Comparison of ENCODE assay signal across 32 cellular contexts in the genomic region with DNA sequence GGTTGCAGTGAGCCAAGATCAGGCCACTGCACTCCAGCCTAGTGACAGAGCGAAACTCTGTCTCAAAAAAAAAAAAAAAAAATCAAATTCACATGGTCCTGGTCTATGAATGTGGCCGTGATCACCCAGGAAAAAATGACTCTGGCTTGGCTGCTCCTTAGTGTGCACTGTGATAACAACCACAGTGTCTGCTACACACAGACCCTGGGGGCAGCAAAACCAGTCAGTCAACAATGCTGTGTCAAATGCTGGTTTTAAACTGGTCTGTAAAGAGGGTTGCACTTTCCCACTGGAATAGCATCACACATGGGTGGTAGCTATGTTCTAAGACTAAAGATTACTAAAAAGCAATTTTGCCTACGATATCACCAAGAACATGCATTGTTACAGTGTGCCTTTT.
"Had no signal": no experiment of that assay in that cellular context is flagged by ENCODE, and none has a peak within 500 bp of the region (broad histone marks: within the 10 kb centered on the region; RNA-seq: fewer than 3 reads in every experiment).

No MANE protein-coding gene starts in this region.

- H3K4me1 Mint-ChIP-seq: nephron progenitor cell; neural crest cell; stimulated activated memory B cell treated with anti-CD40 and anti-IgM and Interleukin-4, amounts not matched to agents 10 μg/mL and 1 μg/mL and 100 μg/mL, for 72 hours; stimulated activated naive CD8-positive, alpha-beta T cell treated with anti-CD3 and anti-CD28 coated beads, Interleukin-15, amount 100 ng/mL, for 72 hours had no signal

- H3K27me3 ChIP-seq: ovary, right lobe of liver, sigmoid colon, suprapubic skin, testis, tibial artery, transverse colon, upper lobe of right lung, vagina had no signal

- H3K9ac ChIP-seq: parathyroid adenoma had no signal

- FAIRE-seq: small intestine, urothelium cell line had no signal

- H3K79me2 ChIP-seq: parathyroid adenoma had no signal

- H3K9me3 ChIP-seq: ovary, psoas muscle, right lobe of liver, sigmoid colon, suprapubic skin, testis, tibial artery, transverse colon, upper lobe of right lung, vagina had no signal

- H3K36me3 ChIP-seq: ovary had no signal

- ATAC-seq: naive thymus-derived CD8-positive, alpha-beta T cell; natural killer cell treated with Interleukin-12 subunit alpha and Interleukin-12 subunit beta and Interleukin-15 and Interleukin-18, amount 100 ng/mL, for 72 hours; psoas muscle; right cardiac atrium; right lobe of liver; stimulated activated memory B cell treated with anti-CD40 and anti-IgM and Interleukin-4, amounts not matched to agents 10 μg/mL and 1 μg/mL and 100 μg/mL, for 72 hours; stimulated activated naive CD8-positive, alpha-beta T cell treated with anti-CD3 and anti-CD28 coated beads, Interleukin-15, amount 100 ng/mL, for 72 hours; stimulated activated naive CD8-positive, alpha-beta T cell treated with anti-CD3 and anti-CD28 coated beads, Interleukin-15, Interleukin-2, amounts not matched to agents 100 U/mL and 50 U/mL, for 24 hours; upper lobe of right lung had no signal

- H3K27ac ChIP-seq: ovary, parathyroid adenoma, psoas muscle, right lobe of liver, sigmoid colon, suprapubic skin, testis, tibial artery, transverse colon, upper lobe of right lung, vagina had no signal

- H3K27ac Mint-ChIP-seq: naive B cell; natural killer cell treated with Interleukin-12 subunit alpha and Interleukin-12 subunit beta and Interleukin-15 and Interleukin-18, amount 100 ng/mL, for 72 hours; nephron progenitor cell; progenitor cell of endocrine pancreas had no signal

- H3K4me3 Mint-ChIP-seq: naive B cell; naive thymus-derived CD8-positive, alpha-beta T cell; natural killer cell treated with Interleukin-12 subunit alpha and Interleukin-12 subunit beta and Interleukin-15 and Interleukin-18, amount 100 ng/mL, for 72 hours; nephron progenitor cell; neural crest cell; stimulated activated memory B cell treated with anti-CD40 and anti-IgM and Interleukin-4, amounts not matched to agents 10 μg/mL and 1 μg/mL and 100 μg/mL, for 72 hours; stimulated activated naive CD8-positive, alpha-beta T cell treated with anti-CD3 and anti-CD28 coated beads, Interleukin-15, amount 100 ng/mL, for 72 hours had no signal

- H3K4me3 ChIP-seq: ovary, psoas muscle, right lobe of liver, sigmoid colon, suprapubic skin, testis, tibial artery, transverse colon, upper lobe of right lung, vagina had no signal

- H3K4me1 ChIP-seq: parathyroid adenoma, psoas muscle, right lobe of liver, sigmoid colon, suprapubic skin, testis, tibial artery, transverse colon, upper lobe of right lung, vagina had no signal

- H3K27me3 Mint-ChIP-seq: naive B cell; naive thymus-derived CD8-positive, alpha-beta T cell; natural killer cell treated with Interleukin-12 subunit alpha and Interleukin-12 subunit beta and Interleukin-15 and Interleukin-18, amount 100 ng/mL, for 72 hours; progenitor cell of endocrine pancreas; stimulated activated memory B cell treated with anti-CD40 and anti-IgM and Interleukin-4, amounts not matched to agents 10 μg/mL and 1 μg/mL and 100 μg/mL, for 72 hours; stimulated activated naive CD8-positive, alpha-beta T cell treated with anti-CD3 and anti-CD28 coated beads, Interleukin-15, amount 100 ng/mL, for 72 hours had no signal

- H3K9me3 Mint-ChIP-seq: naive B cell; naive thymus-derived CD8-positive, alpha-beta T cell; natural killer cell treated with Interleukin-12 subunit alpha and Interleukin-12 subunit beta and Interleukin-15 and Interleukin-18, amount 100 ng/mL, for 72 hours; nephron progenitor cell; neural crest cell; stimulated activated memory B cell treated with anti-CD40 and anti-IgM and Interleukin-4, amounts not matched to agents 10 μg/mL and 1 μg/mL and 100 μg/mL, for 72 hours; stimulated activated naive CD8-positive, alpha-beta T cell treated with anti-CD3 and anti-CD28 coated beads, Interleukin-15, amount 100 ng/mL, for 72 hours had no signal

- DNase-seq: naive B cell; naive thymus-derived CD8-positive, alpha-beta T cell; nephron progenitor cell; occipital lobe; ovary; posterior cingulate gyrus; psoas muscle; right cardiac atrium; right lobe of liver; sigmoid colon; small intestine; stimulated activated CD4-positive, alpha-beta T cell treated with anti-CD3 and anti-CD28 coated beads, Interleukin-15, amount 100 ng/mL, for 24 hours; stimulated activated CD4-positive, alpha-beta T cell treated with anti-CD3 and anti-CD28 coated beads, Interleukin-2, amount 100 ng/mL, for 24 hours; stimulated activated CD4-positive, alpha-beta T cell treated with anti-CD3 and anti-CD28 coated beads, Interleukin-2, amount 100 ng/mL, for 48 hours; stimulated activated CD4-positive, alpha-beta T cell treated with anti-CD3 and anti-CD28 coated beads, Interleukin-4, amount 100 ng/mL, for 4 hours; stimulated activated CD8-positive, alpha-beta memory T cell treated with anti-CD3 and anti-CD28 coated beads, Interleukin-4, amount 100 ng/mL, for 48 hours; stimulated activated naive CD4-positive, alpha-beta T cell; stimulated activated naive CD8-positive, alpha-beta T cell treated with anti-CD3 and anti-CD28 coated beads, Interleukin-15, amount 100 ng/mL, for 72 hours; stimulated activated naive CD8-positive, alpha-beta T cell treated with anti-CD3 and anti-CD28 coated beads, Interleukin-15, Interleukin-2, amounts not matched to agents 100 U/mL and 50 U/mL, for 24 hours; substantia nigra; testis; tibial artery; transverse colon; upper lobe of right lung had no signal

- H2AFZ ChIP-seq: parathyroid adenoma had no signal
